12 cellular contexts compared by ENCODE assay signal in the genomic region with DNA sequence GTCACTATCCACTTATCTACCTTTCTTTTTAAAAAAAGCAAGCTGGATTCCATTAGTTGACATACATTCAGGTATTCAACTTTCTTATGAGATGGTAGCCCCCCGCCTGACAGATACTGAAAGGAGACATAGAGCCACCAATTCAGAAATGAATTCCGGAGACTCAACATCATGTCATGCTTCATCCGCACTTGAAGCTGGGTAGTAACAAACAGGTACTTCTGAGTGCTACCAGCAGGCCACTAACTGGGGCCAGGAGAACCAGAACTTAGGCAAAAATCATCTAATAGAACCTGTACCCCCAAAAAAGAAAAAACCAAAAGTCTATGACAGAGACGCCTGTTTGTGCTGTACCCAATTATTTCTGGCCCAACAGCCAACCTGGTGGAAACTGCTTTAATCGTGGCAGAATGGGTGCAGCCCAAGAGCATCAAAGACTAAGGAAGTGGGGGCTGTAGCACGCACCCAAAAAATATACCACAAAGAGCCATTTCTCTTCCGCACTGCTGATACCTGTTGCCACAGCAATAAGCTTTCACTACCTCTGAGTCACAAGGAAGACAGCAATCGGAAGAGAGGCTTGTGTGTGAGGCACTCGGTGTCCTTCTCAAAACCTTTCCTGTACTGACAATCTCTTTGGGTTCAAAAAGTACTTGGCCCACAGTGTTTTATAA.
DNase-seq lines count a peak whose midpoint lies in the region; ATAC-seq, FAIRE-seq and TF ChIP-seq lines count a peak whose summit lies in the region.
"Had no signal": no experiment of that assay in that cellular context is flagged by ENCODE, and none has a peak within 500 bp of the region (broad histone marks: within the 10 kb centered on the region; RNA-seq: fewer than 3 reads in every experiment).

No MANE protein-coding gene starts in this region.

- WGBS in right cardiac atrium: 77% methylated on average over 9 of the region's 9 CpGs
- 78 to 80% methylated on average over 9 of the region's 9 CpGs for WGBS in lung, 2 donors
- 75 to 81% (median 79%) methylated on average over 9 of the region's 9 CpGs for WGBS in stomach, 5 donors
- WGBS in HepG2 (ENCODE audit: low lambda C conversion rate): 89% methylated on average over 9 of the region's 9 CpGs

- H3K27ac ChIP-seq in left ventricle myocardium inferior (replicated peaks): peak overlapping the region; percentile 42
- no peak overlapping the region for H3K27ac ChIP-seq in right cardiac atrium (ENCODE audit: low read length)
- no peak overlapping the region for H3K27ac ChIP-seq in lung (ENCODE audit: low read depth in 1 of 2, low read length in 1 of 2)
- H3K27ac ChIP-seq in stomach: peak overlapping the region in 3 of 5 donors; percentile 2 to 30 (median 22)
- H3K27ac ChIP-seq in HepG2 (ENCODE audit: extremely low read length, insufficient read depth, low read length): no peak overlapping the region

- no peaks in the 10 kb centered on the region for H3K79me2 ChIP-seq in HepG2 (ENCODE audit: insufficient read depth, low read length)

- CTCF ChIA-PET in HepG2 (lab: Yijun Ruan, JAX; ENCODE audit: low intra/inter-chr PET ratio, low total read pairs): no interaction called here

- TF ChIP-seq POLR2A in stomach (IDR thresholded peaks at IDR 0.05) (no peak), HepG2 (IDR thresholded peaks at IDR 0.05; ENCODE audit: insufficient read depth in 1 of 2, low read depth in 2 of 2, low read length in 2 of 2) (no peak)

- peaks cover 37% of the 10 kb centered on the region for H3K4me1 ChIP-seq in left ventricle myocardium inferior
- H3K4me1 ChIP-seq in right cardiac atrium (ENCODE audit: control insufficient read depth, insufficient read depth, low read length): peaks cover 14% of the 10 kb centered on the region
- H3K4me1 ChIP-seq in lung (ENCODE audit: control insufficient read depth in 2 of 2, insufficient read depth in 2 of 2, low read length in 2 of 2): peaks cover 3 to 6% of the 10 kb centered on the region in 2 donors
- peaks cover 0 to 48% (median 17%) of the 10 kb centered on the region in 4 donors for H3K4me1 ChIP-seq in stomach
- H3K4me1 ChIP-seq in HepG2 (ENCODE audit: insufficient read depth, low read length): peaks cover 31% of the 10 kb centered on the region

- POLR2A ChIA-PET in HepG2 (lab: Yijun Ruan, JAX): no interaction called here

- ATAC-seq in right cardiac atrium (no peak), lung (ENCODE audit: insufficient read depth, low FRiP score) (peak; percentile 35), HepG2 (no peak)

- no peak for FAIRE-seq in HepG2 (lab: Jason Lieb, UNC)

- TF ChIP-seq EP300 in stomach (IDR thresholded peaks at IDR 0.05) (no peak), HepG2 (IDR thresholded peaks at IDR 0.05; ENCODE audit: low read depth in 2 of 2, low read length in 2 of 2) (no peak), HepG2 (CRISPR knock-in tag; IDR thresholded peaks at IDR 0.05; ENCODE audit: borderline replicate concordance) (no peak)

- H3K36me3 ChIP-seq in left ventricle myocardium inferior (peaks cover 5% of the 10 kb centered on the region), lung (ENCODE audit: control insufficient read depth in 2 of 2, insufficient read depth in 2 of 2, low read length in 2 of 2) (peaks cover 0 to 21% of the 10 kb centered on the region in 2 donors), stomach (peaks cover 0 to 38% (median 32%) of the 10 kb centered on the region in 4 donors), HepG2 (replicated peaks in 1 of 2; ENCODE audit: control insufficient read depth in 1 of 2, insufficient read depth in 2 of 2, low read length in 2 of 2) (peaks cover 0 to 7% of the 10 kb centered on the region in 2 experiments; a peak in 2 of 5 replicates)

- H3K9ac ChIP-seq in HepG2 (ENCODE audit: insufficient read depth, low read depth, low read length): no peak overlapping the region

- TF ChIP-seq RAD21 in HepG2 (CRISPR knock-in tag; IDR thresholded peaks at IDR 0.05): no peak

- TF ChIP-seq CTCF in left ventricle myocardium inferior (IDR thresholded peaks at IDR 0.05; ENCODE audit: borderline replicate concordance): no peak
- TF ChIP-seq CTCF in lung (IDR thresholded peaks at IDR 0.05; ENCODE audit: control extremely low read depth, extremely low read depth): no peak
- TF ChIP-seq CTCF in stomach (IDR thresholded peaks at IDR 0.05): no peak
- no peak for TF ChIP-seq CTCF in HepG2 (CRISPR knock-in tag; IDR thresholded peaks at IDR 0.05)

- H3K4me3 ChIP-seq in left ventricle myocardium inferior (no peak overlapping the region), right cardiac atrium (ENCODE audit: low read length) (no peak overlapping the region), lung (no peak overlapping the region), stomach (no peak overlapping the region), HepG2 (replicated peaks in 1 of 3; ENCODE audit: insufficient read depth in 1 of 3, low read depth in 2 of 3, low read length in 3 of 3) (no peak overlapping the region)

- no peak overlapping the region for H3K4me2 ChIP-seq in HepG2 (ENCODE audit: low read depth, low read length)

- no peaks in the 10 kb centered on the region for H4K20me1 ChIP-seq in HepG2 (ENCODE audit: insufficient read depth, low read length)

- in situ Hi-C loops in HepG2 (cut with HindIII; ENCODE audit: extremely low pct_ligation_motif_present, low pct_unique_long_range_greater_than_20kb): no loop called here

- no peak overlapping the region for H2AFZ ChIP-seq in HepG2 (ENCODE audit: low read length)

- DNase-seq in left ventricle myocardium inferior (no peak), right cardiac atrium (no peak), lung (ENCODE audit: low spot score) (no peak), stomach (no peak), GM19238 (ENCODE audit: insufficient read length, low spot score) (no peak), HepG2 (ENCODE audit: low spot score) (no peak), MV-4-11 (lab: John Stamatoyannopoulos, UW) (no peak)
- DNase-seq in activated effector memory CD4-positive, alpha-beta T cell treated with Interleukin-2 at 50 U/mL for 16 hours: peak; percentile 65
- DNase-seq: activated B cell treated with CpG ODN at 0.5 μM for 24 hours, AML-193, GOT3, NCI-H446 treated with DMSO at 0.1 percent for 48 hours had no signal

- H3K27me3 ChIP-seq in left ventricle myocardium inferior (ENCODE audit: low read depth) (no peaks in the 10 kb centered on the region), right cardiac atrium (ENCODE audit: control insufficient read depth, insufficient read depth) (no peaks in the 10 kb centered on the region), lung (ENCODE audit: control insufficient read depth, insufficient read depth) (no peaks in the 10 kb centered on the region), stomach (no peaks in the 10 kb centered on the region), HepG2 (ENCODE audit: control insufficient read depth in 1 of 2, insufficient read depth in 2 of 2, low read length in 2 of 2) (no peaks in the 10 kb centered on the region)

- intact Hi-C loops in left ventricle myocardium inferior (cut with micrococcal nuclease): no loop called here
- intact Hi-C loops in right cardiac atrium (cut with DNase I): no loop called here
- intact Hi-C loops in stomach (cut with DNase I; ENCODE audit: low total_unique reads): no loop called here
- intact Hi-C loops in HepG2 (cut with micrococcal nuclease; ENCODE audit: unreplicated experiment): no loop called here

- BruUV-seq in HepG2 (replicated peaks; lab: Mats Ljungman, UMichigan): no TSS peak

- H3K9me3 ChIP-seq in left ventricle myocardium inferior (replicated peaks) (no peaks in the 10 kb centered on the region), right cardiac atrium (ENCODE audit: control insufficient read depth, low read length) (no peaks in the 10 kb centered on the region), lung (ENCODE audit: control insufficient read depth in 2 of 2, insufficient read depth in 1 of 2, low read length in 1 of 2) (peaks cover 0 to 2% of the 10 kb centered on the region in 2 donors), stomach (no peaks in the 10 kb centered on the region), HepG2 (ENCODE audit: low read length) (no peaks in the 10 kb centered on the region)

TF ChIP-seq in HepG2, 621 proteins besides CTCF, POLR2A, EP300 and RAD21:
- no peak for TF ChIP-seq ZNF296 (CRISPR knock-in tag; conservative IDR thresholded peaks at IDR 0.05)

Comparison
In these comparisons a context has a peak if more than half of its experiments do, and no peak if none do; other contexts are left out.
1. H3K27ac ChIP-seq: peak in left ventricle myocardium inferior (single experiment) and stomach (3 of 5); none in right cardiac atrium (single experiment), lung (0 of 2) and HepG2 (single experiment).